Comparison of ENCODE assay signal across 25 cellular contexts in the genomic region with DNA sequence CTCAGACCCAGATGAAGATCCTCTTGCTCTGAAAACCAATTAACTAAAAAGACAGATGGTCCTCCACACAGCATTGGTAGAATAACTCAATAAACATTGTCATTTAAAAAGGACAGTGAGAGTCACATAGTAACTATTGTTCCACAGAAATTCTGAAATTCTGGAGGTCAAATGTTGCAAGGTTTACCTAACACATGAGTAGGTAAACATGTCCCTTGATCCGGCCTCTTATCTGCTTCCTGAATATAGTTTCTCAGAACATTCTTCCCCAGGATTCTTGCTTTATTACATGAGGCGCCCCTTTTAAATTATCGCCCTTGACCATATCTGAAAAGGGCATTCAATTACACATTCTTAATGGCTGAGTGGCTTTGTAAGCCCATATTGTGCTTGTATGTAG.
"Had no signal": no experiment of that assay in that cellular context is flagged by ENCODE, and none has a peak within 500 bp of the region (broad histone marks: within the 10 kb centered on the region; RNA-seq: fewer than 3 reads in every experiment).

No MANE protein-coding gene starts in this region.

- H3K4me3 ChIP-seq: dorsolateral prefrontal cortex, heart left ventricle, left lung, lung, neural progenitor cell, pancreas, tibial artery, upper lobe of left lung, uterus had no signal

- H3K27ac ChIP-seq: dorsolateral prefrontal cortex, heart left ventricle, left lung, neural progenitor cell, pancreas, tibial artery, upper lobe of left lung, uterus had no signal

- H3K27me3 ChIP-seq: dorsolateral prefrontal cortex, heart left ventricle, left lung, neural progenitor cell, pancreas, tibial artery, upper lobe of left lung, uterus had no signal

- H3K36me3 Mint-ChIP-seq: natural killer cell treated with Interleukin-12 subunit alpha and Interleukin-12 subunit beta and Interleukin-15 and Interleukin-18, amount 100 ng/mL, for 72 hours; neural progenitor cell; stimulated activated memory B cell treated with anti-CD40 and anti-IgM and Interleukin-4, amounts not matched to agents 10 μg/mL and 1 μg/mL and 100 μg/mL, for 72 hours had no signal

- H3K9me3 ChIP-seq: pancreas, uterus had no signal

- H3K4me3 Mint-ChIP-seq: natural killer cell treated with Interleukin-12 subunit alpha and Interleukin-12 subunit beta and Interleukin-15 and Interleukin-18, amount 100 ng/mL, for 72 hours; neural progenitor cell; stimulated activated memory B cell treated with anti-CD40 and anti-IgM and Interleukin-4, amounts not matched to agents 10 μg/mL and 1 μg/mL and 100 μg/mL, for 72 hours; stimulated activated naive CD8-positive, alpha-beta T cell treated with anti-CD3 and anti-CD28 coated beads, Interleukin-15, Interleukin-2, amounts not matched to agents 100 ng/mL and 50 ng/mL, for 24 hours had no signal

- H3K4me2 ChIP-seq: neural progenitor cell had no signal

- H2AFZ ChIP-seq: neural progenitor cell had no signal

- H3K36me3 ChIP-seq: heart left ventricle, left lung, neural progenitor cell, pancreas, tibial artery, upper lobe of left lung, uterus had no signal

- H3K27me3 Mint-ChIP-seq: natural killer cell treated with Interleukin-12 subunit alpha and Interleukin-12 subunit beta and Interleukin-15 and Interleukin-18, amount 100 ng/mL, for 72 hours; progenitor cell of endocrine pancreas; stimulated activated memory B cell treated with anti-CD40 and anti-IgM and Interleukin-4, amounts not matched to agents 10 μg/mL and 1 μg/mL and 100 μg/mL, for 72 hours; stimulated activated naive CD8-positive, alpha-beta T cell treated with anti-CD3 and anti-CD28 coated beads, Interleukin-15, Interleukin-2, amounts not matched to agents 100 ng/mL and 50 ng/mL, for 24 hours had no signal

- DNase-seq: cortex of kidney; dorsolateral prefrontal cortex; effector CD8-positive, alpha-beta T cell; foreskin melanocyte; heart left ventricle; hypothalamus; kidney glomerular epithelial cell; left lung; mesenchymal stem cell; midbrain; occipital lobe; pancreas; right cardiac atrium; stimulated activated CD4-positive, alpha-beta T cell treated with anti-CD3 and anti-CD28 coated beads, Interleukin-15, amount 100 ng/mL, for 24 hours; stimulated activated CD4-positive, alpha-beta T cell treated with anti-CD3 and anti-CD28 coated beads, Interleukin-1b, Interleukin-23, amount 100 ng/mL, for 48 hours; stimulated activated CD4-positive, alpha-beta T cell treated with anti-CD3 and anti-CD28 coated beads, Interleukin-4, amount 100 ng/mL, for 24 hours; tibial artery; upper lobe of left lung; uterus had no signal

- H3K4me1 Mint-ChIP-seq: stimulated activated memory B cell treated with anti-CD40 and anti-IgM and Interleukin-4, amounts not matched to agents 10 μg/mL and 1 μg/mL and 100 μg/mL, for 72 hours had no signal

- H3K27ac Mint-ChIP-seq: natural killer cell treated with Interleukin-12 subunit alpha and Interleukin-12 subunit beta and Interleukin-15 and Interleukin-18, amount 100 ng/mL, for 72 hours; neural progenitor cell; progenitor cell of endocrine pancreas; stimulated activated memory B cell treated with anti-CD40 and anti-IgM and Interleukin-4, amounts not matched to agents 10 μg/mL and 1 μg/mL and 100 μg/mL, for 72 hours; stimulated activated naive CD8-positive, alpha-beta T cell treated with anti-CD3 and anti-CD28 coated beads, Interleukin-15, Interleukin-2, amounts not matched to agents 100 ng/mL and 50 ng/mL, for 24 hours had no signal

- H3K4me1 ChIP-seq: heart left ventricle, left lung, neural progenitor cell, pancreas, tibial artery, upper lobe of left lung, uterus had no signal

- H3K9ac ChIP-seq: neural progenitor cell had no signal

- ATAC-seq: heart left ventricle; left lung; natural killer cell treated with Interleukin-12 subunit alpha and Interleukin-12 subunit beta and Interleukin-15 and Interleukin-18, amount 100 ng/mL, for 72 hours; pancreas; right cardiac atrium; stimulated activated memory B cell treated with anti-CD40 and anti-IgM and Interleukin-4, amounts not matched to agents 10 μg/mL and 1 μg/mL and 100 μg/mL, for 72 hours had no signal
